1 cellular context compared by ENCODE assay signal in genomic region chr12:71124833-71125460, GRCh38.
TF ChIP-seq lines count a peak whose summit lies in the region.

No MANE protein-coding gene starts in this region.

TF ChIP-seq in HepG2, 621 proteins besides CTCF, POLR2A, EP300 and RAD21 (continued from another document):
- no peak for TF ChIP-seq TFE3 (CRISPR knock-in tag; IDR thresholded peaks at IDR 0.05)
